35 cellular contexts compared by ENCODE assay signal in genomic region chr2:207372483-207372882, GRCh38.
"Had no signal": no experiment of that assay in that cellular context is flagged by ENCODE, and none has a peak within 500 bp of the region (broad histone marks: within the 10 kb centered on the region; RNA-seq: fewer than 3 reads in every experiment).

No MANE protein-coding gene starts in this region.

- H3K36me3 ChIP-seq: MG63 had no signal

- DNase-seq: Karpas-422, Kasumi-1, MG63, MM.1S, MV-4-11, NCI-H1048, NCI-H1092, NCI-H1092 treated with DMSO at 0.1 percent for 48 hours, NCI-H1105, NCI-H1105 treated with DMSO at 0.1 percent for 48 hours, NCI-H1417, NCI-H1417 treated with DMSO at 0.1 percent for 48 hours, NCI-H1436, NCI-H1436 treated with DMSO at 0.1 percent for 48 hours, NCI-H146, NCI-H1694, NCI-H1694 treated with DMSO at 0.1 percent for 48 hours, NCI-H187, NCI-H187 treated with DMSO at 0.1 percent for 48 hours, NCI-H1930, NCI-H2029, NCI-H2029 treated with DMSO at 0.1 percent for 48 hours, NCI-H2081, NCI-H2081 treated with DMSO at 0.1 percent for 48 hours, NCI-H2107, NCI-H2171, NCI-H2171 treated with DMSO at 0.1 percent for 48 hours, NCI-H2227 treated with DMSO at 0.1 percent for 48 hours, NCI-H226, NCI-H345, NCI-H446, NCI-H446 treated with DMSO at 0.1 percent for 48 hours, NCI-H510A, NCI-H510A treated with DMSO at 0.1 percent for 48 hours, NCI-H524 had no signal

- H3K4me3 ChIP-seq: MG63 had no signal

- H3K27me3 ChIP-seq: MG63 had no signal
